In genomic region chr6:79446006-79446405, GRCh38 we compare ENCODE assay signal across 26 cellular contexts.
"Had no signal": no experiment of that assay in that cellular context is flagged by ENCODE, and none has a peak within 500 bp of the region (broad histone marks: within the 10 kb centered on the region; RNA-seq: fewer than 3 reads in every experiment).

No MANE protein-coding gene starts in this region.

- H3K4me1 Mint-ChIP-seq: activated CD4-positive, alpha-beta T cell treated with anti-CD3 and anti-CD28 coated beads for 36 hours; activated CD4-positive, alpha-beta T cell treated with anti-CD3 and anti-CD28 coated beads, Interleukin-2, amount 10 ng/mL, durations not matched to agents 7 days and 5 days; activated naive CD4-positive, alpha-beta T cell treated with anti-CD3 and anti-CD28 coated beads, Interleukin-2, amount 10 ng/mL, durations not matched to agents 7 days and 5 days; activated naive CD8-positive, alpha-beta T cell treated with anti-CD3 and anti-CD28 coated beads, Interleukin-2, amount 50 U/mL, for 24 hours had no signal

- H3K9me3 Mint-ChIP-seq: activated naive CD4-positive, alpha-beta T cell treated with anti-CD3 and anti-CD28 coated beads, Interleukin-2, amount 10 ng/mL, durations not matched to agents 7 days and 5 days; activated naive CD8-positive, alpha-beta T cell treated with anti-CD3 and anti-CD28 coated beads, Interleukin-2, amount 50 U/mL, for 24 hours had no signal

- H2AFZ ChIP-seq: PC-9 had no signal

- H3K27ac Mint-ChIP-seq: activated CD4-positive, alpha-beta T cell treated with anti-CD3 and anti-CD28 coated beads for 36 hours; activated CD4-positive, alpha-beta T cell treated with anti-CD3 and anti-CD28 coated beads, Interleukin-2, amount 10 ng/mL, durations not matched to agents 7 days and 5 days; activated CD8-positive, alpha-beta T cell treated with anti-CD3 and anti-CD28 coated beads, Interleukin-2, amount 10 ng/mL, durations not matched to agents 7 days and 5 days; activated naive CD4-positive, alpha-beta T cell treated with anti-CD3 and anti-CD28 coated beads, Interleukin-2, amount 10 ng/mL, durations not matched to agents 7 days and 5 days; activated naive CD8-positive, alpha-beta T cell; activated naive CD8-positive, alpha-beta T cell treated with anti-CD3 and anti-CD28 coated beads, Interleukin-2, amount 50 U/mL, for 24 hours; activated T-cell treated with anti-CD3 and anti-CD28 coated beads, Interleukin-2, amount 50 U/mL, for 24 hours; activated T-helper 2 cell treated with anti-CD3 and anti-CD28 coated beads, Interferon-gamma antibody, Interleukin-2, Interleukin-4, amounts not matched to agents 10 μg/mL and 5 μg/mL and 100 μg/mL, durations not matched to agents 14 hours and 24 hours and 36 hours; brain had no signal

- H3K4me2 ChIP-seq: KMS-11, PC-9 had no signal

- H3K9ac ChIP-seq: KMS-11 had no signal

- DNase-seq: activated CD4-positive, alpha-beta T cell treated with anti-CD3 and anti-CD28 coated beads for 36 hours; activated CD4-positive, alpha-beta T cell treated with anti-CD3 and anti-CD28 coated beads, Interleukin-2, amount 10 ng/mL, durations not matched to agents 7 days and 5 days; activated CD4-positive, alpha-beta T cell treated with anti-CD3 and anti-CD28 coated beads, Interleukin-2, amount 50 U/mL, for 48 hours; activated CD8-positive, alpha-beta T cell treated with anti-CD3 and anti-CD28 coated beads, Interleukin-2, amount 10 ng/mL, durations not matched to agents 7 days and 5 days; activated naive CD4-positive, alpha-beta T cell treated with anti-CD3 and anti-CD28 coated beads, Interleukin-2, amount 10 ng/mL, durations not matched to agents 7 days and 5 days; activated naive CD8-positive, alpha-beta T cell treated with anti-CD3 and anti-CD28 coated beads, Interleukin-2, amount 50 U/mL, for 24 hours; activated T-cell treated with anti-CD3 and anti-CD28 coated beads, Interleukin-2, amount 50 U/mL, for 24 hours; anterior cingulate cortex; central memory CD4-positive, alpha-beta T cell; NCI-H1105; NCI-H1436; NCI-H1694; NCI-H2029; NCI-H2171; NCI-H510A; NCI-H526; NCI-H748 treated with DMSO at 0.1 percent for 48 hours; NK-92 treated with Interleukin-12 subunit alpha and Interleukin-12 subunit beta, amount 100 ng/mL, for 24 hours; PC-9; Right ventricle myocardium superior; T1000 had no signal

- H3K36me3 Mint-ChIP-seq: activated naive CD4-positive, alpha-beta T cell treated with anti-CD3 and anti-CD28 coated beads, Interleukin-2, amount 10 ng/mL, durations not matched to agents 7 days and 5 days; activated naive CD8-positive, alpha-beta T cell; brain had no signal

- H3K27me3 Mint-ChIP-seq: activated CD4-positive, alpha-beta T cell treated with anti-CD3 and anti-CD28 coated beads, Interleukin-2, amount 10 ng/mL, durations not matched to agents 7 days and 5 days; activated naive CD4-positive, alpha-beta T cell treated with anti-CD3 and anti-CD28 coated beads, Interleukin-2, amount 10 ng/mL, durations not matched to agents 7 days and 5 days; activated naive CD8-positive, alpha-beta T cell treated with anti-CD3 and anti-CD28 coated beads, Interleukin-2, amount 50 U/mL, for 24 hours had no signal

- H3K4me3 ChIP-seq: PC-9, SK-N-MC had no signal

- ATAC-seq: activated CD4-positive, alpha-beta T cell treated with anti-CD3 and anti-CD28 coated beads for 36 hours; activated CD8-positive, alpha-beta T cell treated with anti-CD3 and anti-CD28 coated beads, Interleukin-2, amount 10 ng/mL, durations not matched to agents 7 days and 5 days; activated naive CD8-positive, alpha-beta T cell treated with anti-CD3 and anti-CD28 coated beads, Interleukin-2, amount 50 U/mL, for 24 hours had no signal

- H3K27ac ChIP-seq: KMS-11, PC-9, SK-N-MC had no signal

- H3K4me3 Mint-ChIP-seq: activated CD4-positive, alpha-beta T cell treated with anti-CD3 and anti-CD28 coated beads for 36 hours; activated CD4-positive, alpha-beta T cell treated with anti-CD3 and anti-CD28 coated beads, Interleukin-2, amount 10 ng/mL, durations not matched to agents 7 days and 5 days; activated CD8-positive, alpha-beta T cell treated with anti-CD3 and anti-CD28 coated beads, Interleukin-2, amount 10 ng/mL, durations not matched to agents 7 days and 5 days; activated naive CD4-positive, alpha-beta T cell treated with anti-CD3 and anti-CD28 coated beads, Interleukin-2, amount 10 ng/mL, durations not matched to agents 7 days and 5 days; activated naive CD8-positive, alpha-beta T cell; activated naive CD8-positive, alpha-beta T cell treated with anti-CD3 and anti-CD28 coated beads, Interleukin-2, amount 50 U/mL, for 24 hours; activated T-cell treated with anti-CD3 and anti-CD28 coated beads, Interleukin-2, amount 50 U/mL, for 24 hours; brain had no signal
